27 cellular contexts compared by ENCODE assay signal in the genomic region with DNA sequence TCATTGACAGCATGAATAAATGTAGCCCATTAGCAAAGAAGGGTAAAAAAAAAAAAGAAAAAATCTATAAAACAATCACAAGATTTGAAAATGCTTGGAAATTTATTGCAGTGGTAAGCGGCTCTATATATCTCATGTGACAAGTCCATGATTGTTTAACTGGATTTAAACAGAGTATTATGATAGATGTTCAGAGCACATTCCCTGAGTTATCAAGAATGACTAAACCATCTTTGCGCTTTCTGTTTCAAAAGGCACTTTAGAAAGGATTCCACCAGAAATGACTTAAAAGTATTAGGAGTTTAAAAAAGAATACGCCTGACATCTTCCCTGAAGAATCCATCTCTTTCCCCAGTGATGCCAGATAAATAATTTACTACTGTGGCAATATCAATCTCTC.
"Had no signal": no experiment of that assay in that cellular context is flagged by ENCODE, and none has a peak within 500 bp of the region (broad histone marks: within the 10 kb centered on the region; RNA-seq: fewer than 3 reads in every experiment).

No MANE protein-coding gene starts in this region.

- H3K36me3 ChIP-seq: esophagus squamous epithelium, stomach, thyroid gland, upper lobe of left lung, vagina had no signal

- H3K27me3 Mint-ChIP-seq: stimulated activated naive B cell treated with anti-CD40 and anti-IgM and Interleukin-4, amounts not matched to agents 10 μg/mL and 1 μg/mL and 100 μg/mL, for 72 hours had no signal

- H3K36me3 Mint-ChIP-seq: naive thymus-derived CD8-positive, alpha-beta T cell; stimulated activated naive B cell treated with anti-CD40 and anti-IgM and Interleukin-4, amounts not matched to agents 10 μg/mL and 1 μg/mL and 100 μg/mL, for 72 hours had no signal

- H3K4me1 ChIP-seq: parathyroid adenoma, psoas muscle, stomach, thyroid gland, upper lobe of left lung, vagina had no signal

- H3K27me3 ChIP-seq: esophagus squamous epithelium, stomach, thyroid gland, upper lobe of left lung, vagina had no signal

- H3K4me3 Mint-ChIP-seq: activated T-helper 1 cell treated with anti-CD3 and anti-CD28 coated beads, Interleukin-12 subunit alpha, Interleukin-12 subunit beta, Interleukin-2, Interleukin-4 antibody, amounts not matched to agents 30 ng/mL and 10 ng/mL and 1 ng/mL, durations not matched to agents 14 hours and 24 hours and 36 hours; central memory CD8-positive, alpha-beta T cell; naive thymus-derived CD8-positive, alpha-beta T cell; neural crest cell; stimulated activated naive B cell treated with anti-CD40 and anti-IgM and Interleukin-4, amounts not matched to agents 10 μg/mL and 1 μg/mL and 100 μg/mL, for 72 hours had no signal

- H3K27ac Mint-ChIP-seq: activated T-helper 1 cell treated with anti-CD3 and anti-CD28 coated beads, Interleukin-12 subunit alpha, Interleukin-12 subunit beta, Interleukin-2, Interleukin-4 antibody, amounts not matched to agents 30 ng/mL and 10 ng/mL and 1 ng/mL, durations not matched to agents 14 hours and 24 hours and 36 hours; naive thymus-derived CD8-positive, alpha-beta T cell; stimulated activated naive B cell treated with anti-CD40 and anti-IgM and Interleukin-4, amounts not matched to agents 10 μg/mL and 1 μg/mL and 100 μg/mL, for 72 hours had no signal

- H3K27ac ChIP-seq: epithelial cell of prostate, esophagus squamous epithelium, parathyroid adenoma, psoas muscle, stomach, thyroid gland, upper lobe of left lung, vagina, VCaP had no signal

- H3K4me1 Mint-ChIP-seq: central memory CD8-positive, alpha-beta T cell; naive thymus-derived CD8-positive, alpha-beta T cell; neural crest cell; stimulated activated naive B cell treated with anti-CD40 and anti-IgM and Interleukin-4, amounts not matched to agents 10 μg/mL and 1 μg/mL and 100 μg/mL, for 72 hours had no signal

- H3K9me3 Mint-ChIP-seq: activated T-helper 1 cell treated with anti-CD3 and anti-CD28 coated beads, Interleukin-12 subunit alpha, Interleukin-12 subunit beta, Interleukin-2, Interleukin-4 antibody, amounts not matched to agents 30 ng/mL and 10 ng/mL and 1 ng/mL, durations not matched to agents 14 hours and 24 hours and 36 hours; central memory CD8-positive, alpha-beta T cell; naive thymus-derived CD8-positive, alpha-beta T cell; neural crest cell had no signal

- ATAC-seq: left cardiac atrium; left ventricle myocardium superior; naive thymus-derived CD8-positive, alpha-beta T cell; psoas muscle; stimulated activated naive B cell treated with anti-CD40 and anti-IgM and Interleukin-4, amounts not matched to agents 10 μg/mL and 1 μg/mL and 100 μg/mL, for 72 hours had no signal

- DNase-seq: activated CD4-positive, alpha-beta T cell treated with anti-CD3 and anti-CD28 coated beads for 4 hours; activated CD4-positive, alpha-beta T cell treated with anti-CD3 and anti-CD28 coated beads, Interleukin-2, amount 50 U/mL, for 4 hours; activated gamma-delta T cell; activated naive CD4-positive, alpha-beta T cell treated with anti-CD3 and anti-CD28 coated beads, Interleukin-2, amount 50 U/mL, for 16 hours; activated T-cell treated with anti-CD3 and anti-CD28 coated beads, Interleukin-2, amount 50 U/mL, for 1 hour; dermis blood vessel endothelial cell; effector CD4-positive, alpha-beta T cell; esophagus squamous epithelium; left cardiac atrium; left ventricle myocardium superior; midbrain; naive thymus-derived CD8-positive, alpha-beta T cell; occipital lobe; psoas muscle; stimulated activated CD4-positive, alpha-beta T cell treated with anti-CD3 and anti-CD28 coated beads, Interleukin-15, amount 100 ng/mL, for 24 hours; stimulated activated CD4-positive, alpha-beta T cell treated with anti-CD3 and anti-CD28 coated beads, Interleukin-2, amount 100 ng/mL, for 24 hours; stimulated activated naive B cell treated with anti-CD40 and anti-IgM and Interleukin-4, amounts not matched to agents 10 μg/mL and 1 μg/mL and 100 μg/mL, for 72 hours; stomach; thyroid gland; upper lobe of left lung had no signal

- H3K9me3 ChIP-seq: esophagus squamous epithelium, psoas muscle, stomach, thyroid gland, upper lobe of left lung, vagina had no signal

- H3K4me3 ChIP-seq: esophagus squamous epithelium, psoas muscle, stomach, thyroid gland, upper lobe of left lung, vagina had no signal
